22 cellular contexts compared by ENCODE assay signal in the genomic region with DNA sequence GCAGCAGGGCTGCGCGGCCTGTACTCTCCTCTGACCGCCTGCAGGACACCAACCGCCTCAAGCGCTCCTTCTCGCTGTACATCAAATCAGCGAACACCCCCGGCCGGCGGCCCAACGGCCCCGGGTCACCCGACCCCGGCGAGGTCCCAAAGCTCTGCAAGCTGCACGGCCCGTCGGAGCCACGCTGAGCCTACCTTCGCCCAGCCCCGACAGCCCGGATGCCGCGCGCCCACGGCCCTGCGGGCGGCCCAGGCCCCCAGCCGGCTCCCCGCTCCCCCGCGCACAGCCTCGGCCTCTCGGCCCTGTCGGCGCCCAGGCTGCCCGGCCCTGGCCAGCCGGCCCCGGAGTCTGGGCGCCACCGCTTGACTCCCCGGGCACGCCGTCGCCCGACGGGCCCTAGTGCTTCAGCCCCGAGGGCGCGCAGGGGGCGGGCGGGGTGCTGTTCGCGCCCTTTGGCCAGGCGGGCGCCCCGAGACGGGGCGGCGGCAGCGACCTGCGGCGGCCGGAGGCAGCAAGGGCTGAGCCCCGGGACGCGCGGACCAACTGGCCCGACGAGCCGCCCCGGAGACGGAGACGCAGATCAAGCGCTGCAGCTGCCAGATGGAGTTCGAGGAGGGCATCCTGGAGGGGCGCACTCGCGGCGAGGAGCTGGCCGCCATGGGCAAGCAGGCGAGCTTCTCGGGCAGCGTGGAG. TPM values are rescaled to one million over a fixed set of nuclear protein-coding genes. Genes with fewer than 3 reads are reported as not detected.
A peak's percentile ranks its signal among the peaks of the same experiment; 100 is the strongest.
DNase-seq lines count a peak whose midpoint lies in the region; ATAC-seq and TF ChIP-seq lines count a peak whose summit lies in the region.
"Had no signal": no experiment of that assay in that cellular context is flagged by ENCODE, and none has a peak within 500 bp of the region (broad histone marks: within the 10 kb centered on the region; RNA-seq: fewer than 3 reads in every experiment).

No MANE protein-coding gene starts in this region.

- H3K4me1 ChIP-seq in heart left ventricle (peaks cover 5 to 48% (median 28%) of the 10 kb centered on the region in 12 donors), right atrium auricular region (peaks cover 0 to 49% of the 10 kb centered on the region in 2 donors), endodermal cell (ENCODE audit: control insufficient read depth, insufficient read depth, low read length) (no peaks in the 10 kb centered on the region)
- H3K4me1 ChIP-seq: Caco-2, SJSA1 had no signal

- in situ Hi-C loops in G401 (cut with HindIII; ENCODE audit: low sequenced_read_pairs) = no loop called here

- H3K27ac Mint-ChIP-seq in endodermal cell = no peak overlapping the region

- no peak overlapping the region for H3K9ac ChIP-seq in endodermal cell (ENCODE audit: extremely low read depth, low read length, poor library complexity, severe bottlenecking)

- H3K27me3 Mint-ChIP-seq in endodermal cell (ENCODE audit: insufficient read depth) = no peaks in the 10 kb centered on the region
- H3K27me3 Mint-ChIP-seq: CD4-positive, alpha-beta memory T cell had no signal

- H3K4me3 ChIP-seq in heart left ventricle (peak overlapping the region in 6 of 12 donors; percentile 16 to 29 (median 27)), right atrium auricular region (peak overlapping the region in 1 of 2 donors; percentile 3), endodermal cell (ENCODE audit: low read length) (no peak overlapping the region)
- H3K4me3 ChIP-seq: BLaER1 treated with 17β-estradiol and CSF1 and Interleukin-3, amounts not matched to agents 10 nM and 100 nM; SJSA1 had no signal

- no peak for ATAC-seq in heart left ventricle
- ATAC-seq: Panc1 had no signal

- H3K36me3 Mint-ChIP-seq in endodermal cell (ENCODE audit: low read depth) = peaks cover 19% of the 10 kb centered on the region

- no peak overlapping the region for H3K4me3 Mint-ChIP-seq in endodermal cell

- 69 to 85% (median 70%) methylated on average over 48 to 84 of the region's 84 CpGs for WGBS in heart left ventricle, 4 donors
- WGBS in endodermal cell (ENCODE audit: insufficient coverage in 1 of 2, insufficient read length in 1 of 2), 2 experiments = 93 to 95% methylated on average over 30 to 84 of the region's 84 CpGs

- no peak for TF ChIP-seq CTCF in heart left ventricle (IDR thresholded peaks at IDR 0.05)
- no peak for TF ChIP-seq CTCF in right atrium auricular region (IDR thresholded peaks at IDR 0.05)
- TF ChIP-seq CTCF in endodermal cell (conservative IDR thresholded peaks at IDR 0.05) = no peak

- TF ChIP-seq POLR2A in heart left ventricle (IDR thresholded peaks at IDR 0.05) = no peak

- H3K9me3 ChIP-seq in heart left ventricle (no peaks in the 10 kb centered on the region), right atrium auricular region (no peaks in the 10 kb centered on the region), endodermal cell (ENCODE audit: control insufficient read depth, low read length) (no peaks in the 10 kb centered on the region)
- H3K9me3 ChIP-seq: BLaER1 treated with 17β-estradiol and CSF1 and Interleukin-3, amounts not matched to agents 10 nM and 100 nM; Caco-2; SJSA1 had no signal

- H3K36me3 ChIP-seq in heart left ventricle (peaks cover 0 to 55% (median 43%) of the 10 kb centered on the region in 9 donors), right atrium auricular region (peaks cover 18% of the 10 kb centered on the region), endodermal cell (ENCODE audit: control insufficient read depth, insufficient read depth, low read length) (peaks cover 8% of the 10 kb centered on the region)

- H3K27ac ChIP-seq in heart left ventricle = peak overlapping the region in 7 of 12 donors; percentile 2 to 67 (median 24)
- H3K27ac ChIP-seq in right atrium auricular region = no peak overlapping the region
- no peak overlapping the region for H3K27ac ChIP-seq in endodermal cell (ENCODE audit: low read depth, low read length)
- H3K27ac ChIP-seq: 22Rv1; BLaER1 treated with 17β-estradiol and CSF1 and Interleukin-3, amounts not matched to agents 10 nM and 100 nM; SJSA1 had no signal

- intact Hi-C loops in heart left ventricle (cut with DNase I) = loop anchor here in 3 of 10 donors (5.0 to 10.0 kb wide), 2 partner anchors 78 to 81 kb away; a partner anchor contains a TSS

- no peaks in the 10 kb centered on the region for H3K9me3 Mint-ChIP-seq in endodermal cell

- H3K4me1 Mint-ChIP-seq in endodermal cell = peaks cover 3% of the 10 kb centered on the region

- DNase-seq in heart left ventricle (peak in 1 of 5 donors; percentile 42), right atrium auricular region (ENCODE audit: low spot score) (no peak), ELF-1 (ENCODE audit: low read depth, low spot score) (peak; percentile 10), endodermal cell (peak; percentile 59), GDM1 (lab: John Stamatoyannopoulos, UW) (no peak), G401 (ENCODE audit: low spot score) (no peak)
- DNase-seq: ACHN; Caco-2; CD4-positive, alpha-beta memory T cell; DMS 273 treated with DMSO at 0.1 percent for 48 hours; DND-41; GF-D8; Kasumi-1; NCI-H1694; NCI-H2081; NCI-H2171 treated with DMSO at 0.1 percent for 48 hours; NCI-H524 treated with DMSO at 0.1 percent for 48 hours; NCI-H82 had no signal

- H3K27me3 ChIP-seq in heart left ventricle = no peaks in the 10 kb centered on the region
- H3K27me3 ChIP-seq in right atrium auricular region = no peaks in the 10 kb centered on the region
- no peaks in the 10 kb centered on the region for H3K27me3 ChIP-seq in endodermal cell (ENCODE audit: control insufficient read depth, insufficient read depth, low read length, poor library complexity, severe bottlenecking)
- H3K27me3 ChIP-seq: BLaER1 treated with 17β-estradiol and CSF1 and Interleukin-3, amounts not matched to agents 10 nM and 100 nM; SJSA1 had no signal

RNA-seq across cellular contexts. Expression of a gene that starts 11.1 kb away (rescaled TPM):
- total RNA-seq in heart left ventricle (10 to 100 TPM; 42.8 to 65.5 (median 49.5) TPM), right atrium auricular region (10 to 100 TPM; 38.5 to 51.8 TPM), endodermal cell (10 to 100 TPM; 63.2 to 71.4 TPM)
- polyA plus RNA-seq in heart left ventricle = 10 to 100 TPM; 26.4 to 59.6 TPM
- 66.6 TPM for polyA plus RNA-seq in endodermal cell (2013, experiment 1 of 2)
- 59.0 TPM for polyA plus RNA-seq in endodermal cell (2013, experiment 2 of 2)
- total RNA-seq in G401 (2014; rRNA removed; shearing (Covaris generic)) = 49.0 and 54.4 TPM in 2 replicates

RNA-seq across cellular contexts. Expression of a gene that starts 35.2 kb away (rescaled TPM):
- total RNA-seq in heart left ventricle (1 to 10 TPM; 1.2 to 6.2 (median 3.3) TPM), right atrium auricular region (1 to 10 TPM; 1.5 to 1.9 TPM), endodermal cell (10 to 100 TPM; 10.1 to 13.8 TPM)
- 1 to 10 TPM; 1.4 to 6.0 TPM for polyA plus RNA-seq in heart left ventricle
- 4.9 TPM for polyA plus RNA-seq in endodermal cell (2013, experiment 1 of 2)
- polyA plus RNA-seq in endodermal cell (2013, experiment 2 of 2) = 6.3 TPM
- 0.55 and 1.5 TPM in 2 replicates for total RNA-seq in G401 (2014; rRNA removed; shearing (Covaris generic))

RNA-seq across cellular contexts. Expression of a gene that starts 48.8 kb away (rescaled TPM):
- 10 to 100 TPM; 17.3 to 39.8 (median 22.7) TPM for total RNA-seq in heart left ventricle
- polyA plus RNA-seq in heart left ventricle = 10 to 100 TPM; 76.0 to 77.9 TPM
- total RNA-seq in right atrium auricular region = 10 to 100 TPM; 28.3 to 32.7 TPM
- 10 to 100 TPM; 37.6 to 49.3 TPM for total RNA-seq in endodermal cell
- polyA plus RNA-seq in endodermal cell (2013, experiment 1 of 2) = 74.8 TPM
- 73.7 TPM for polyA plus RNA-seq in endodermal cell (2013, experiment 2 of 2)
- 65.5 and 76.8 TPM in 2 replicates for total RNA-seq in G401 (2014; rRNA removed; shearing (Covaris generic))

RNA-seq across cellular contexts. Expression of a gene that starts 52.3 kb away (rescaled TPM):
- 10 to 100 TPM; 37.6 to 69.7 (median 58.0) TPM for total RNA-seq in heart left ventricle
- polyA plus RNA-seq in heart left ventricle = 10 to 100 TPM; 47.8 to 64.6 TPM
- 10 to 100 TPM; 37.6 to 63.2 TPM for total RNA-seq in right atrium auricular region
- total RNA-seq in endodermal cell = 10 to 100 TPM; 75.9 to 79.8 TPM
- polyA plus RNA-seq in endodermal cell (2013, experiment 1 of 2) = 86.6 TPM
- polyA plus RNA-seq in endodermal cell (2013, experiment 2 of 2) = 82.6 TPM
- 22.8 and 30.6 TPM in 2 replicates for total RNA-seq in G401 (2014; rRNA removed; shearing (Covaris generic))

Comparison
In these comparisons a context has a peak if more than half of its experiments do, and no peak if none do; other contexts are left out.
1. H3K27ac ChIP-seq: peak in heart left ventricle (7 of 12); none in right atrium auricular region (0 of 2) and endodermal cell (single experiment).
2. DNase-seq: peak in ELF-1 (single experiment) and endodermal cell (single experiment); none in right atrium auricular region (single experiment), GDM1 (single experiment) and G401 (single experiment).